ENCODE assay signal across 15 cellular contexts in genomic region chr12:103369929-103370328, GRCh38.
A peak's percentile ranks its signal among the peaks of the same experiment; 100 is the strongest.
DNase-seq lines count a peak whose midpoint lies in the region; ATAC-seq and TF ChIP-seq lines count a peak whose summit lies in the region.
"Had no signal": no experiment of that assay in that cellular context is flagged by ENCODE, and none has a peak within 500 bp of the region (broad histone marks: within the 10 kb centered on the region; RNA-seq: fewer than 3 reads in every experiment).

No MANE protein-coding gene starts in this region.

- no peaks in the 10 kb centered on the region for H3K4me1 ChIP-seq in right lobe of liver
- no peaks in the 10 kb centered on the region for H3K4me1 ChIP-seq in neuronal stem cell (ENCODE audit: control insufficient read depth in 2 of 2, insufficient read depth in 1 of 2, low read depth in 1 of 2, low read length in 2 of 2)

- H2AFZ ChIP-seq in neuronal stem cell (ENCODE audit: low read length): no peak overlapping the region

- no peak for TF ChIP-seq POLR2A in right lobe of liver (IDR thresholded peaks at IDR 0.05)

- no peak overlapping the region for H2BK5ac ChIP-seq in neuronal stem cell (ENCODE audit: low read length)

- H2BK12ac ChIP-seq in neuronal stem cell (ENCODE audit: low read length): no peak overlapping the region

- H3K18ac ChIP-seq in neuronal stem cell (ENCODE audit: low read length): no peak overlapping the region

- H3K27ac ChIP-seq in right lobe of liver: no peak overlapping the region
- H3K27ac ChIP-seq in neuronal stem cell (replicated peaks; ENCODE audit: low read length): no peak overlapping the region
- H3K27ac ChIP-seq: body of pancreas, upper lobe of left lung had no signal

- H3K23ac ChIP-seq in neuronal stem cell (ENCODE audit: low read depth, low read length, poor library complexity): no peak overlapping the region

- no peak overlapping the region for H4K8ac ChIP-seq in neuronal stem cell (ENCODE audit: low read depth, low read length)

- intact Hi-C loops in right lobe of liver (cut with DNase I): no loop called here

- H3K4me2 ChIP-seq in neuronal stem cell (ENCODE audit: insufficient read depth, low read length, poor library complexity, severe bottlenecking): no peak overlapping the region

- H3K4me3 ChIP-seq in right lobe of liver: no peak overlapping the region
- no peak overlapping the region for H3K4me3 ChIP-seq in neuronal stem cell (ENCODE audit: low read length in 2 of 2)
- H3K4me3 ChIP-seq: body of pancreas, upper lobe of left lung had no signal

- H3K27me3 ChIP-seq in right lobe of liver (no peaks in the 10 kb centered on the region), neuronal stem cell (ENCODE audit: control insufficient read depth in 3 of 3, insufficient read depth in 3 of 3, low read depth in 1 of 3, low read length in 3 of 3) (no peaks in the 10 kb centered on the region)
- H3K27me3 ChIP-seq: body of pancreas, upper lobe of left lung had no signal

- H3K9ac ChIP-seq in neuronal stem cell (ENCODE audit: low read depth, low read length, poor library complexity): no peak overlapping the region

- TF ChIP-seq CTCF in right lobe of liver (IDR thresholded peaks at IDR 0.05): no peak

- 87% methylated on average over 1 of the region's 1 CpG for WGBS in right lobe of liver (ENCODE audit: insufficient coverage, low coverage, low lambda C conversion rate, missing lambda C conversion rate)
- WGBS in neuronal stem cell (ENCODE audit: extremely low coverage in 2 of 2, insufficient read length in 2 of 2, insufficient replicate concordance in 1 of 2), 2 donors: no CpG with 5 or more reads among the region's 1 CpG

- H3K36me3 ChIP-seq in right lobe of liver (no peaks in the 10 kb centered on the region), neuronal stem cell (replicated peaks in 1 of 2; ENCODE audit: control insufficient read depth in 2 of 2, insufficient read depth in 2 of 2, low read length in 2 of 2) (no peaks in the 10 kb centered on the region)
- H3K36me3 ChIP-seq: upper lobe of left lung had no signal

- ATAC-seq in GM18498 (IDR thresholded peaks at IDR 0.05; ENCODE audit: unreplicated experiment) (peak; percentile 90), GM19452 (IDR thresholded peaks at IDR 0.05; ENCODE audit: unreplicated experiment) (peak; percentile 75), HG02759 (IDR thresholded peaks at IDR 0.05; ENCODE audit: unreplicated experiment) (peak; percentile 80), HG03342 (IDR thresholded peaks at IDR 0.05; ENCODE audit: unreplicated experiment) (peak; percentile 75), right lobe of liver (no peak)
- ATAC-seq: body of pancreas had no signal

- no peak overlapping the region for H2BK120ac ChIP-seq in neuronal stem cell (ENCODE audit: low read depth, low read length)

- H3K9me3 ChIP-seq in right lobe of liver: no peaks in the 10 kb centered on the region
- H3K9me3 ChIP-seq in neuronal stem cell (replicated peaks in 1 of 2; ENCODE audit: control insufficient read depth in 2 of 2, insufficient read depth in 1 of 2, low read depth in 1 of 2, low read length in 2 of 2): no peaks in the 10 kb centered on the region
- H3K9me3 ChIP-seq: body of pancreas, upper lobe of left lung had no signal

- no peak for DNase-seq in right lobe of liver
- DNase-seq in activated naive CD4-positive, alpha-beta T cell treated with Interleukin-2 at 50 U/mL for 16 hours: no peak
- no peak for DNase-seq in GOT3 (lab: John Stamatoyannopoulos, UW)
- no peak for DNase-seq in neuronal stem cell (ENCODE audit: low spot score)
- DNase-seq: ACHN, body of pancreas, Calu3, Kasumi-1, small intestine, T-helper 1 cell, upper lobe of left lung had no signal

- H3K79me1 ChIP-seq in neuronal stem cell (ENCODE audit: low read depth, low read length): no peaks in the 10 kb centered on the region

- H3K14ac ChIP-seq in neuronal stem cell (ENCODE audit: low read length): no peak overlapping the region

- no peak overlapping the region for H2BK15ac ChIP-seq in neuronal stem cell (ENCODE audit: low read length)

- no peak overlapping the region for H4K91ac ChIP-seq in neuronal stem cell (ENCODE audit: low read depth, low read length, poor library complexity)

- H2AK5ac ChIP-seq in neuronal stem cell (ENCODE audit: low read depth, low read length): no peak overlapping the region

- H3K4ac ChIP-seq in neuronal stem cell (ENCODE audit: low read length): no peak overlapping the region

Comparison
In these comparisons a context has a peak if more than half of its experiments do, and no peak if none do; other contexts are left out.
1. ATAC-seq: peak in GM18498 (single experiment), GM19452 (single experiment), HG02759 (single experiment) and HG03342 (single experiment); none in right lobe of liver (0 of 4).